ENCODE assay signal across 1 cellular context in the genomic region with DNA sequence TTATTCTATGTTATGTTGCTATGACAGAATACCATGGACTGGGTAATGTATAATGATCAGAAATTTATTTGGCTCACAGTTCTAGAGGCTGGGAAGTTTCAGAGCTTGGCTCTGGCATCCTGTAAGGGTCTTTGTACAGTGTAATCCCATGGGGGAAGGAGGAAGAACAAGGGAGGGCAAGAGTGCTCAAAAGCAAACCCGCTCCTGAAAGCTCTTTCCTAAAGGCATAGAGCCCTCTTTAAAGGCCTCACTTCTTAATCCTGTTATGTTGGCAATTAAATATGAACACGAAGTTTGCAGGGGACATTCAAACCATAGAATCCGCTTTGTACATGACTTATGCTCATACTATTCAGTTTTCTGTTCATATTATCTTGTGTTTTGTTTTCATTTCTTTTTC.
TF ChIP-seq lines count a peak whose summit lies in the region.

No MANE protein-coding gene starts in this region.

TF ChIP-seq in GM23338, 12 proteins besides CTCF, POLR2A, EP300 and RAD21 (continued from another document):
- TF ChIP-seq, protein P1, sequence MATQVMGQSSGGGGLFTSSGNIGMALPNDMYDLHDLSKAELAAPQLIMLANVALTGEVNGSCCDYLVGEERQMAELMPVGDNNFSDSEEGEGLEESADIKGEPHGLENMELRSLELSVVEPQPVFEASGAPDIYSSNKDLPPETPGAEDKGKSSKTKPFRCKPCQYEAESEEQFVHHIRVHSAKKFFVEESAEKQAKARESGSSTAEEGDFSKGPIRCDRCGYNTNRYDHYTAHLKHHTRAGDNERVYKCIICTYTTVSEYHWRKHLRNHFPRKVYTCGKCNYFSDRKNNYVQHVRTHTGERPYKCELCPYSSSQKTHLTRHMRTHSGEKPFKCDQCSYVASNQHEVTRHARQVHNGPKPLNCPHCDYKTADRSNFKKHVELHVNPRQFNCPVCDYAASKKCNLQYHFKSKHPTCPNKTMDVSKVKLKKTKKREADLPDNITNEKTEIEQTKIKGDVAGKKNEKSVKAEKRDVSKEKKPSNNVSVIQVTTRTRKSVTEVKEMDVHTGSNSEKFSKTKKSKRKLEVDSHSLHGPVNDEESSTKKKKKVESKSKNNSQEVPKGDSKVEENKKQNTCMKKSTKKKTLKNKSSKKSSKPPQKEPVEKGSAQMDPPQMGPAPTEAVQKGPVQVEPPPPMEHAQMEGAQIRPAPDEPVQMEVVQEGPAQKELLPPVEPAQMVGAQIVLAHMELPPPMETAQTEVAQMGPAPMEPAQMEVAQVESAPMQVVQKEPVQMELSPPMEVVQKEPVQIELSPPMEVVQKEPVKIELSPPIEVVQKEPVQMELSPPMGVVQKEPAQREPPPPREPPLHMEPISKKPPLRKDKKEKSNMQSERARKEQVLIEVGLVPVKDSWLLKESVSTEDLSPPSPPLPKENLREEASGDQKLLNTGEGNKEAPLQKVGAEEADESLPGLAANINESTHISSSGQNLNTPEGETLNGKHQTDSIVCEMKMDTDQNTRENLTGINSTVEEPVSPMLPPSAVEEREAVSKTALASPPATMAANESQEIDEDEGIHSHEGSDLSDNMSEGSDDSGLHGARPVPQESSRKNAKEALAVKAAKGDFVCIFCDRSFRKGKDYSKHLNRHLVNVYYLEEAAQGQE (IDR thresholded peaks at IDR 0.05; ENCODE audit: unreplicated experiment): no peak
- no peak for TF ChIP-seq CREB1 (CRISPR knock-in tag; IDR thresholded peaks at IDR 0.05; ENCODE audit: low read depth)
- no peak for TF ChIP-seq EZH2phosphoT487 (IDR thresholded peaks at IDR 0.05; ENCODE audit: unreplicated experiment)
- no peak for TF ChIP-seq EZH2 (IDR thresholded peaks at IDR 0.05; ENCODE audit: low read depth, unreplicated experiment)
- no peak for TF ChIP-seq STAT1 (IDR thresholded peaks at IDR 0.05; ENCODE audit: unreplicated experiment)
- TF ChIP-seq ZNF114 (CRISPR knock-in tag; IDR thresholded peaks at IDR 0.05): no peak
- no peak for TF ChIP-seq NANOG (IDR thresholded peaks at IDR 0.05; ENCODE audit: borderline replicate concordance)
